ENCODE assay signal across 8 cellular contexts in genomic region chr10:124418726-124419501, GRCh38. TPM values are rescaled to one million over a fixed set of nuclear protein-coding genes. Genes with fewer than 3 reads are reported as not detected.
A peak's percentile ranks its signal among the peaks of the same experiment; 100 is the strongest.
DNase-seq lines count a peak whose midpoint lies in the region; ATAC-seq and TF ChIP-seq lines count a peak whose summit lies in the region.

Gene OAT, minus strand, starts transcription at chr10:124418923. Its CDS starts 6,752 bp downstream, at chr10:124412171.

- H3K27ac Mint-ChIP-seq in endothelial cell (ENCODE audit: unreplicated experiment) = no peak within 1 kb of the TSS
- H3K27ac Mint-ChIP-seq in mesothelial cell of epicardium = peak within 1 kb of the TSS; percentile 75

- peak; percentile 97 for ATAC-seq in GM21515 (IDR thresholded peaks at IDR 0.05; ENCODE audit: unreplicated experiment)

- peak within 1 kb of the TSS; percentile 91 for H3K4me3 Mint-ChIP-seq in endothelial cell (ENCODE audit: unreplicated experiment)
- H3K4me3 Mint-ChIP-seq in mesothelial cell of epicardium = peak within 1 kb of the TSS; percentile 85

- DNase-seq in D341Med (ENCODE audit: low spot score) (peak; percentile 94), HuH-7 (ENCODE audit: low spot score) (peak; percentile 94), OCI-M1 (lab: John Stamatoyannopoulos, UW) (peak; percentile 99), activated T-cell treated with anti-CD3 and anti-CD28 coated beads for 1 hour (ENCODE audit: low read depth) (peak; percentile 97), endothelial cell (ENCODE audit: low spot score) (peak; percentile 94), mesothelial cell of epicardium (ENCODE audit: low spot score in 2 of 2, unreplicated experiment in 2 of 2) (peak; percentile 95 to 96)
- DNase-seq in stimulated activated CD8-positive, alpha-beta memory T cell treated with anti-CD3 and anti-CD28 coated beads, Interleukin-15, amount 100 ng/mL, for 4 hours (ENCODE audit: low read depth in 2 of 2) = peak; percentile 90 to 91

- H3K4me1 Mint-ChIP-seq in endothelial cell (ENCODE audit: unreplicated experiment) (peaks cover 6% of the 10 kb centered on the region), mesothelial cell of epicardium (peaks cover 11% of the 10 kb centered on the region)

- no peaks in the 10 kb centered on the region for H3K9me3 Mint-ChIP-seq in endothelial cell (ENCODE audit: unreplicated experiment)
- no peaks in the 10 kb centered on the region for H3K9me3 Mint-ChIP-seq in mesothelial cell of epicardium

- TF ChIP-seq CTCF in endothelial cell (IDR thresholded peaks at IDR 0.05; ENCODE audit: unreplicated experiment) = no peak
- no peak for TF ChIP-seq CTCF in mesothelial cell of epicardium (IDR thresholded peaks at IDR 0.05; ENCODE audit: unreplicated experiment)

- H3K36me3 Mint-ChIP-seq in endothelial cell (ENCODE audit: low read depth, unreplicated experiment) (no peaks in the 10 kb centered on the region), mesothelial cell of epicardium (no peaks in the 10 kb centered on the region)

- peaks cover 3% of the 10 kb centered on the region for H3K27me3 Mint-ChIP-seq in endothelial cell (ENCODE audit: unreplicated experiment)
- peaks cover 12% of the 10 kb centered on the region for H3K27me3 Mint-ChIP-seq in mesothelial cell of epicardium (ENCODE audit: low read depth)

RNA-seq across cellular contexts. Expression of gene OAT, which starts in this region (rescaled TPM):
- total RNA-seq in endothelial cell (ENCODE audit: unreplicated experiment) (36.6 TPM), mesothelial cell of epicardium (52.5 to 55.1 TPM (median 54.5 TPM) in 3 replicates)

Comparison
In these comparisons a context has a peak if more than half of its experiments do, and no peak if none do; other contexts are left out.
1. Peak in every context shown above with its lines: DNase-seq and ATAC-seq.